ENCODE assay signal across 12 cellular contexts in the genomic region with DNA sequence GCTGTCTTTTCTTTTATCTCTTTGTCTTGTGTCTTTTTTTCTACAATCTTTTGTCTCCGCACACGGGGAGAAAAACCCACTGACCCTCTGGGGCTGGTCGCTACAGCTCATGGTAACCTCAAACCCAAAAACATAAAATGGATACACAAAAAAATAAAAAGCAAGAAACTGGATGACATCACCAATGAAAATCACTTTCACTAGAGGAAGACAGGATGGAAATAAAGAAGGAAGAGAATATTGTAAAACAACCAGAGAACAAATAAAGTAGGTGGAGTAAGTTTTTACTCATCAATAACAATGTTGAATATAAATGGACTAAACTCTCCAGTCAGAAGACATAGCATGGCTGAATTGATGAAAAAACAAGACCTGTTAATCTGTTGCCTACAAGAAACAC. TPM values are rescaled to one million over a fixed set of nuclear protein-coding genes. Genes with fewer than 3 reads are reported as not detected.
"Had no signal": no experiment of that assay in that cellular context is flagged by ENCODE, and none has a peak within 500 bp of the region (broad histone marks: within the 10 kb centered on the region; RNA-seq: fewer than 3 reads in every experiment).

No MANE protein-coding gene starts in this region.

- H3K4me1 ChIP-seq: HAP-1 had no signal

- H3K36me3 ChIP-seq: HAP-1 had no signal

- DNase-seq: GM23248, GOT3, H7, H9, HCEC 1CT, HFFc6 had no signal

- H3K9me3 ChIP-seq: HAP-1 had no signal

- H3K4me3 ChIP-seq: GM23248, GM23338, HAP-1 had no signal

- H3K27ac ChIP-seq: GM23248 had no signal

- H2AFZ ChIP-seq: GM23248, GM23338 had no signal

- H3K4me2 ChIP-seq: GM23338 had no signal

- ATAC-seq: GM23338, HCT116 had no signal

- FAIRE-seq: H1, H54 had no signal

- H3K9ac ChIP-seq: GM23248 had no signal

RNA-seq across cellular contexts. Expression of a gene that starts 42.9 kb away (rescaled TPM):
- total RNA-seq: GM23248, H4 had no signal
